26 cellular contexts compared by ENCODE assay signal in genomic region chr11:78907636-78908035, GRCh38.
DNase-seq lines count a peak whose midpoint lies in the region; ATAC-seq, FAIRE-seq and TF ChIP-seq lines count a peak whose summit lies in the region.
"Had no signal": no experiment of that assay in that cellular context is flagged by ENCODE, and none has a peak within 500 bp of the region (broad histone marks: within the 10 kb centered on the region; RNA-seq: fewer than 3 reads in every experiment).

No MANE protein-coding gene starts in this region.

- no peak overlapping the region for H3K9ac ChIP-seq in kidney (ENCODE audit: low read length in 2 of 2)

- FAIRE-seq in kidney (lab: Jason Lieb, UNC): no peak
- FAIRE-seq: endothelial cell of umbilical vein, RCC 7860 had no signal

- H3K4me3 ChIP-seq in RWPE2 (ENCODE audit: severe bottlenecking): no peak overlapping the region
- no peak overlapping the region for H3K4me3 ChIP-seq in kidney (ENCODE audit: low read length in 2 of 2)
- H3K4me3 ChIP-seq: adrenal gland, smooth muscle cell, tibial artery had no signal

- H3K4me1 ChIP-seq in RWPE2 (ENCODE audit: insufficient read depth, poor library complexity, severe bottlenecking): peaks cover 9% of the 10 kb centered on the region
- H3K4me1 ChIP-seq in kidney (ENCODE audit: control insufficient read depth in 1 of 2, insufficient read depth in 1 of 2, low read depth in 1 of 2, low read length in 2 of 2): no peaks in the 10 kb centered on the region
- H3K4me1 ChIP-seq: adrenal gland, tibial artery had no signal

- H3K36me3 ChIP-seq in RWPE2 (ENCODE audit: low read depth) (no peaks in the 10 kb centered on the region), kidney (ENCODE audit: control insufficient read depth in 1 of 2, insufficient read depth in 2 of 2, low read length in 2 of 2) (no peaks in the 10 kb centered on the region)
- H3K36me3 ChIP-seq: adrenal gland, tibial artery had no signal

- ATAC-seq in RWPE2 (ENCODE audit: low read depth) (peak; percentile 90), GM19324 (IDR thresholded peaks at IDR 0.05; ENCODE audit: low FRiP score, unreplicated experiment) (no peak)
- ATAC-seq: left cardiac atrium; naive thymus-derived CD4-positive, alpha-beta T cell had no signal

- peak; percentile 33 for DNase-seq in SIG-M5 treated with dmso at 0.1 percent for 504 hours (lab: John Stamatoyannopoulos, UW; ENCODE audit: unreplicated experiment)
- DNase-seq in SIG-M5 (lab: John Stamatoyannopoulos, UW): no peak
- DNase-seq in RWPE2 (ENCODE audit: low spot score): no peak
- peak; percentile 58 for DNase-seq in kidney tubule cell (ENCODE audit: low spot score)
- DNase-seq in renal cortical epithelial cell (ENCODE audit: low read depth): peak; percentile 80
- DNase-seq in activated effector memory CD4-positive, alpha-beta T cell treated with anti-CD3 and anti-CD28 coated beads, Interleukin-2, amount 50 U/mL, for 16 hours: no peak
- DNase-seq in kidney: no peak
- DNase-seq: activated CD4-positive, alpha-beta T cell treated with anti-CD3 and anti-CD28 coated beads, Interleukin-2, amount 50 U/mL, for 4 hours; activated naive CD4-positive, alpha-beta T cell treated with anti-CD3 and anti-CD28 coated beads for 36 hours; adrenal gland; COR-L47; glutamatergic neuron; KBM-7; left cardiac atrium; naive thymus-derived CD4-positive, alpha-beta T cell; NCI-H1436; NCI-H2107; NCI-H524; retina; stimulated activated CD4-positive, alpha-beta T cell treated with anti-CD3 and anti-CD28 coated beads, Interleukin-1b, Interleukin-23, amount 100 ng/mL, for 48 hours; stimulated activated CD8-positive, alpha-beta memory T cell treated with anti-CD3 and anti-CD28 coated beads, Interleukin-4, amount 100 ng/mL, for 48 hours; tibial artery had no signal

- intact Hi-C loops in kidney (cut with DNase I): no loop called here

- no peaks in the 10 kb centered on the region for H3K27me3 ChIP-seq in RWPE2 (ENCODE audit: insufficient read depth, poor library complexity, severe bottlenecking)
- H3K27me3 ChIP-seq: adrenal gland, tibial artery had no signal

- H3K27ac ChIP-seq in RWPE2 (ENCODE audit: poor library complexity, severe bottlenecking): no peak overlapping the region
- H3K27ac ChIP-seq in kidney (ENCODE audit: low read depth in 2 of 2, low read length in 2 of 2): no peak overlapping the region
- H3K27ac ChIP-seq: adrenal gland, tibial artery had no signal

- TF ChIP-seq CTCF in RWPE2 (IDR thresholded peaks at IDR 0.05; ENCODE audit: poor library complexity, severe bottlenecking) (no peak), kidney (IDR thresholded peaks at IDR 0.05; ENCODE audit: borderline replicate concordance, extremely low read depth, insufficient read depth) (no peak)

- H3K9me3 ChIP-seq in RWPE2 (ENCODE audit: severe bottlenecking) (no peaks in the 10 kb centered on the region), kidney (ENCODE audit: control insufficient read depth in 1 of 2, low read length in 2 of 2) (no peaks in the 10 kb centered on the region)
- H3K9me3 ChIP-seq: adrenal gland, tibial artery had no signal

Comparison
In these comparisons a context has a peak if more than half of its experiments do, and no peak if none do; other contexts are left out.
1. DNase-seq: peak in SIG-M5 treated with dmso at 0.1 percent for 504 hours (single experiment), kidney tubule cell (single experiment) and renal cortical epithelial cell (single experiment); none in SIG-M5 (single experiment), RWPE2 (single experiment), activated effector memory CD4-positive, alpha-beta T cell treated with anti-CD3 and anti-CD28 coated beads, Interleukin-2, amount 50 U/mL, for 16 hours (single experiment) and kidney (single experiment).